Comparison of ENCODE assay signal across 18 cellular contexts in genomic region chr2:150259746-150260145, GRCh38.
"Had no signal": no experiment of that assay in that cellular context is flagged by ENCODE, and none has a peak within 500 bp of the region (broad histone marks: within the 10 kb centered on the region; RNA-seq: fewer than 3 reads in every experiment).

No MANE protein-coding gene starts in this region.

- H3K27me3 ChIP-seq: ascending aorta, gastroesophageal sphincter, heart right ventricle, right atrium auricular region, tibial artery had no signal

- H3K4me3 Mint-ChIP-seq: activated CD4-positive, alpha-beta T cell treated with anti-CD3 and anti-CD28 coated beads, Interleukin-2, amount 10 ng/mL, durations not matched to agents 7 days and 5 days; activated naive CD4-positive, alpha-beta T cell treated with anti-CD3 and anti-CD28 coated beads, Interleukin-2, amount 50 U/mL, for 24 hours; endodermal cell; mesothelial cell of epicardium; nephron progenitor cell had no signal

- H3K4me1 Mint-ChIP-seq: activated CD4-positive, alpha-beta T cell treated with anti-CD3 and anti-CD28 coated beads, Interleukin-2, amount 10 ng/mL, durations not matched to agents 7 days and 5 days; activated naive CD4-positive, alpha-beta T cell treated with anti-CD3 and anti-CD28 coated beads, Interleukin-2, amount 50 U/mL, for 24 hours; nephron progenitor cell had no signal

- ATAC-seq: activated CD4-positive, CD25-positive, alpha-beta regulatory T cell treated with anti-CD3 and anti-CD28 coated beads, Interleukin-2, amount 50 U/mL, for 24 hours; gastroesophageal sphincter; heart right ventricle; stimulated activated naive CD8-positive, alpha-beta T cell treated with anti-CD3 and anti-CD28 coated beads, Interleukin-15, Interleukin-2, amounts not matched to agents 100 U/mL and 50 U/mL, for 24 hours had no signal

- H3K4me3 ChIP-seq: ascending aorta, gastroesophageal sphincter, heart right ventricle, prostate gland, right atrium auricular region, skin epidermis, tibial artery had no signal

- H3K36me3 Mint-ChIP-seq: activated naive CD4-positive, alpha-beta T cell treated with anti-CD3 and anti-CD28 coated beads, Interleukin-2, amount 50 U/mL, for 24 hours had no signal

- H3K9me3 Mint-ChIP-seq: activated CD4-positive, alpha-beta T cell treated with anti-CD3 and anti-CD28 coated beads, Interleukin-2, amount 10 ng/mL, durations not matched to agents 7 days and 5 days; endodermal cell had no signal

- H3K9me3 ChIP-seq: ascending aorta, gastroesophageal sphincter, prostate gland, right atrium auricular region, tibial artery had no signal

- H3K36me3 ChIP-seq: ascending aorta, gastroesophageal sphincter, heart right ventricle, prostate gland, right atrium auricular region, tibial artery had no signal

- DNase-seq: activated CD4-positive, alpha-beta T cell treated with anti-CD3 and anti-CD28 coated beads, Interleukin-2, amount 10 ng/mL, durations not matched to agents 7 days and 5 days; activated gamma-delta T cell; endodermal cell; heart right ventricle; nephron progenitor cell; stimulated activated naive CD8-positive, alpha-beta T cell treated with anti-CD3 and anti-CD28 coated beads, Interleukin-15, Interleukin-2, amounts not matched to agents 100 U/mL and 50 U/mL, for 24 hours; substantia nigra; T1000; tibial artery had no signal

- H3K4me1 ChIP-seq: prostate gland had no signal

- H3K27ac Mint-ChIP-seq: activated CD4-positive, alpha-beta T cell treated with anti-CD3 and anti-CD28 coated beads, Interleukin-2, amount 10 ng/mL, durations not matched to agents 7 days and 5 days; activated naive CD4-positive, alpha-beta T cell treated with anti-CD3 and anti-CD28 coated beads, Interleukin-2, amount 50 U/mL, for 24 hours; endodermal cell; mesothelial cell of epicardium; nephron progenitor cell had no signal

- H3K27ac ChIP-seq: ascending aorta, epithelial cell of prostate, gastroesophageal sphincter, heart right ventricle, prostate gland, right atrium auricular region, skin epidermis, tibial artery had no signal

- H3K27me3 Mint-ChIP-seq: activated CD4-positive, alpha-beta T cell treated with anti-CD3 and anti-CD28 coated beads, Interleukin-2, amount 10 ng/mL, durations not matched to agents 7 days and 5 days had no signal
